26 cellular contexts compared by ENCODE assay signal in genomic region chr11:35856259-35856658, GRCh38.
"Had no signal": no experiment of that assay in that cellular context is flagged by ENCODE, and none has a peak within 500 bp of the region (broad histone marks: within the 10 kb centered on the region; RNA-seq: fewer than 3 reads in every experiment).

No MANE protein-coding gene starts in this region.

- FAIRE-seq: bronchial epithelial cell, TTC549 had no signal

- H3K9me3 ChIP-seq: ascending aorta had no signal

- H3K4me3 ChIP-seq: ascending aorta, cardiac muscle cell had no signal

- H3K27me3 ChIP-seq: ascending aorta had no signal

- H3K27ac ChIP-seq: ascending aorta, cardiac muscle cell, VCaP had no signal

- H3K4me1 ChIP-seq: ascending aorta had no signal

- DNase-seq: activated B cell treated with CpG ODN at 0.5 μM for 24 hours; activated CD4-positive, alpha-beta memory T cell treated with anti-CD3 and anti-CD28 coated beads for 36 hours; activated CD4-positive, alpha-beta T cell treated with anti-CD3 and anti-CD28 coated beads for 4 hours; activated CD4-positive, alpha-beta T cell treated with anti-CD3 and anti-CD28 coated beads, Interleukin-2, amount 10 ng/mL, durations not matched to agents 24 days and 14 days; activated CD4-positive, alpha-beta T cell treated with anti-CD3 and anti-CD28 coated beads, Interleukin-2, amount 50 U/mL, for 1 hour; activated CD4-positive, alpha-beta T cell treated with anti-CD3 and anti-CD28 coated beads, Interleukin-2, amount 50 U/mL, for 4 hours; activated CD4-positive, CD25-positive, alpha-beta regulatory T cell treated with anti-CD3 and anti-CD28 coated beads, Interleukin-2, amount 50 U/mL, for 72 hours; activated CD8-positive, alpha-beta memory T cell treated with anti-CD3 and anti-CD28 coated beads, Interleukin-2, amount 50 U/mL, for 4 hours; activated CD8-positive, alpha-beta T cell treated with anti-CD3 and anti-CD28 coated beads for 36 hours; activated effector memory CD4-positive, alpha-beta T cell treated with Interleukin-2 at 50 U/mL for 16 hours; activated gamma-delta T cell; activated naive CD4-positive, alpha-beta T cell treated with anti-CD3 and anti-CD28 coated beads, Interleukin-2, amount 10 ng/mL, durations not matched to agents 7 days and 5 days; activated naive CD4-positive, alpha-beta T cell treated with Interleukin-2 at 50 U/mL for 16 hours; activated naive CD8-positive, alpha-beta T cell treated with anti-CD3 and anti-CD28 coated beads, Interleukin-2, amount 10 ng/mL, durations not matched to agents 7 days and 5 days; activated naive CD8-positive, alpha-beta T cell treated with anti-CD3 and anti-CD28 coated beads, Interleukin-2, amount 50 U/mL, for 24 hours; activated T-cell treated with anti-CD3 and anti-CD28 coated beads, Interleukin-2, amount 50 U/mL, for 24 hours; activated T-cell treated with anti-CD3 and anti-CD28 coated beads, Interleukin-2, amount 50 U/mL, for 48 hours; amygdala; T-helper 1 cell; T-helper 2 cell; T-helper 9 cell had no signal

- ATAC-seq: activated CD8-positive, alpha-beta T cell treated with anti-CD3 and anti-CD28 coated beads for 36 hours; activated naive CD8-positive, alpha-beta T cell treated with anti-CD3 and anti-CD28 coated beads, Interleukin-2, amount 50 U/mL, for 24 hours had no signal

- H3K36me3 ChIP-seq: ascending aorta, cardiac muscle cell had no signal
